ENCODE assay signal across 9 cellular contexts in genomic region chr3:140753865-140754754, GRCh38.
DNase-seq lines count a peak whose midpoint lies in the region; ATAC-seq and TF ChIP-seq lines count a peak whose summit lies in the region.
"Had no signal": no experiment of that assay in that cellular context is flagged by ENCODE, and none has a peak within 500 bp of the region (broad histone marks: within the 10 kb centered on the region; RNA-seq: fewer than 3 reads in every experiment).

No MANE protein-coding gene starts in this region.

- H3K4me2 ChIP-seq in MM.1S (ENCODE audit: low read depth, low read length) (peak overlapping the region; percentile 55), osteoblast (ENCODE audit: insufficient read depth, low read length) (no peak overlapping the region), neuronal stem cell (ENCODE audit: insufficient read depth, low read length, poor library complexity, severe bottlenecking) (no peak overlapping the region)

- no CpG with 5 or more reads among the region's 4 CpGs for WGBS in neuronal stem cell (ENCODE audit: extremely low coverage in 2 of 2, insufficient read length in 2 of 2, insufficient replicate concordance in 1 of 2), 2 donors

- H3K18ac ChIP-seq in neuronal stem cell (ENCODE audit: low read length) = no peak overlapping the region

- H3K4me3 ChIP-seq in MM.1S (ENCODE audit: low read length) (no peak overlapping the region), osteoblast (ENCODE audit: insufficient read depth, low read length) (no peak overlapping the region), neuronal stem cell (ENCODE audit: low read length in 2 of 2) (no peak overlapping the region)

- H3K9ac ChIP-seq in MM.1S (ENCODE audit: low read length) = no peak overlapping the region
- H3K9ac ChIP-seq in neuronal stem cell (ENCODE audit: low read depth, low read length, poor library complexity) = no peak overlapping the region

- H3K27ac ChIP-seq in MM.1S (ENCODE audit: low read length) = peak overlapping the region; percentile 67
- H3K27ac ChIP-seq in osteoblast (ENCODE audit: low read depth, low read length) = no peak overlapping the region
- no peak overlapping the region for H3K27ac ChIP-seq in neuronal stem cell (replicated peaks; ENCODE audit: low read length)

- H4K20me1 ChIP-seq in MM.1S (ENCODE audit: insufficient read depth, low read length) (no peaks in the 10 kb centered on the region), osteoblast (ENCODE audit: insufficient read depth, low read length) (no peaks in the 10 kb centered on the region)

- TF ChIP-seq CTCF in MM.1S (IDR thresholded peaks at IDR 0.05; ENCODE audit: low read length) = peak; percentile 59
- TF ChIP-seq CTCF in osteoblast (IDR thresholded peaks at IDR 0.05; ENCODE audit: extremely low read depth, low read depth, low read length) = no peak

- no peak overlapping the region for H2BK120ac ChIP-seq in neuronal stem cell (ENCODE audit: low read depth, low read length)

- no peak overlapping the region for H3K4ac ChIP-seq in neuronal stem cell (ENCODE audit: low read length)

- H3K9me3 ChIP-seq in MM.1S (replicated peaks; ENCODE audit: insufficient read depth, low read length) (no peaks in the 10 kb centered on the region), osteoblast (ENCODE audit: low read depth, low read length) (no peaks in the 10 kb centered on the region), neuronal stem cell (replicated peaks in 1 of 2; ENCODE audit: control insufficient read depth in 2 of 2, insufficient read depth in 1 of 2, low read depth in 1 of 2, low read length in 2 of 2) (no peaks in the 10 kb centered on the region)

- no peak overlapping the region for H2BK5ac ChIP-seq in neuronal stem cell (ENCODE audit: low read length)

- no peak overlapping the region for H3K14ac ChIP-seq in neuronal stem cell (ENCODE audit: low read length)

- no peak overlapping the region for H2BK12ac ChIP-seq in neuronal stem cell (ENCODE audit: low read length)

- H3K27me3 ChIP-seq in MM.1S (replicated peaks; ENCODE audit: insufficient read depth, low read length) (no peaks in the 10 kb centered on the region), osteoblast (ENCODE audit: insufficient read depth, low read length) (no peaks in the 10 kb centered on the region), neuronal stem cell (ENCODE audit: control insufficient read depth in 3 of 3, insufficient read depth in 3 of 3, low read depth in 1 of 3, low read length in 3 of 3) (peaks cover 0 to 3% (median 0%) of the 10 kb centered on the region in 3 experiments)

- H2BK15ac ChIP-seq in neuronal stem cell (ENCODE audit: low read length) = no peak overlapping the region

- H3K4me1 ChIP-seq in MM.1S (ENCODE audit: low read length) (peaks cover 66% of the 10 kb centered on the region), osteoblast (ENCODE audit: insufficient read depth, low read length) (no peaks in the 10 kb centered on the region), neuronal stem cell (ENCODE audit: control insufficient read depth in 2 of 2, insufficient read depth in 1 of 2, low read depth in 1 of 2, low read length in 2 of 2) (no peaks in the 10 kb centered on the region)

- no peak overlapping the region for H4K8ac ChIP-seq in neuronal stem cell (ENCODE audit: low read depth, low read length)

- H3K79me2 ChIP-seq in MM.1S (ENCODE audit: low read length) = no peaks in the 10 kb centered on the region
- no peaks in the 10 kb centered on the region for H3K79me2 ChIP-seq in osteoblast (ENCODE audit: insufficient read depth, low read length)

- H2AFZ ChIP-seq in MM.1S (ENCODE audit: low read length) = no peak overlapping the region
- no peak overlapping the region for H2AFZ ChIP-seq in osteoblast (ENCODE audit: low read length)
- H2AFZ ChIP-seq in neuronal stem cell (ENCODE audit: low read length) = no peak overlapping the region

- H3K79me1 ChIP-seq in neuronal stem cell (ENCODE audit: low read depth, low read length) = no peaks in the 10 kb centered on the region

- no peaks in the 10 kb centered on the region for H3K36me3 ChIP-seq in MM.1S (replicated peaks; ENCODE audit: insufficient read depth, low read length)
- no peaks in the 10 kb centered on the region for H3K36me3 ChIP-seq in osteoblast (ENCODE audit: insufficient read depth, low read length)
- H3K36me3 ChIP-seq in neuronal stem cell (replicated peaks in 1 of 2; ENCODE audit: control insufficient read depth in 2 of 2, insufficient read depth in 2 of 2, low read length in 2 of 2) = no peaks in the 10 kb centered on the region

- H4K91ac ChIP-seq in neuronal stem cell (ENCODE audit: low read depth, low read length, poor library complexity) = no peak overlapping the region

- intact Hi-C loops in posterior vena cava (cut with DNase I) = no loop called here

- no peaks in the 10 kb centered on the region for H3K9me2 ChIP-seq in MM.1S (replicated peaks; ENCODE audit: insufficient read depth, low read length)

- peaks cover 35% of the 10 kb centered on the region for H3F3A ChIP-seq in MM.1S (ENCODE audit: insufficient read depth, low read length)

- H2AK5ac ChIP-seq in neuronal stem cell (ENCODE audit: low read depth, low read length) = no peak overlapping the region

- peak; percentile 58 for ATAC-seq in HG02623 (IDR thresholded peaks at IDR 0.05; ENCODE audit: unreplicated experiment)

- peak; percentile 11 for DNase-seq in NK-92 treated with Interleukin-12 subunit alpha and Interleukin-12 subunit beta, amount 100 ng/mL, for 24 hours (lab: John Stamatoyannopoulos, UW)
- no peak for DNase-seq in NK-92 (lab: John Stamatoyannopoulos, UW; ENCODE audit: unreplicated experiment)
- peak; percentile 97 for DNase-seq in MM.1S
- DNase-seq in osteoblast (ENCODE audit: insufficient read length, low spot score, missing footprints) = peak; percentile 57
- DNase-seq in amygdala (lab: John Stamatoyannopoulos, UW) = no peak
- no peak for DNase-seq in posterior vena cava (ENCODE audit: low spot score)
- DNase-seq in neuronal stem cell (ENCODE audit: low spot score) = no peak
- DNase-seq: MV-4-11 had no signal

- no peak overlapping the region for H3K23ac ChIP-seq in neuronal stem cell (ENCODE audit: low read depth, low read length, poor library complexity)

Comparison
In these comparisons a context has a peak if more than half of its experiments do, and no peak if none do; other contexts are left out.
1. DNase-seq: peak in NK-92 treated with Interleukin-12 subunit alpha and Interleukin-12 subunit beta, amount 100 ng/mL, for 24 hours (single experiment), MM.1S (single experiment) and osteoblast (single experiment); none in NK-92 (single experiment), amygdala (0 of 56), posterior vena cava (single experiment) and neuronal stem cell (single experiment).